ENCODE assay signal across 33 cellular contexts in genomic region chrX:70046978-70047377, GRCh38. TPM values are rescaled to one million over a fixed set of nuclear protein-coding genes. Genes with fewer than 3 reads are reported as not detected.
A peak's percentile ranks its signal among the peaks of the same experiment; 100 is the strongest.
DNase-seq lines count a peak whose midpoint lies in the region; ATAC-seq, FAIRE-seq and TF ChIP-seq lines count a peak whose summit lies in the region.
"Had no signal": no experiment of that assay in that cellular context is flagged by ENCODE, and none has a peak within 500 bp of the region (broad histone marks: within the 10 kb centered on the region; RNA-seq: fewer than 3 reads in every experiment).

No MANE protein-coding gene starts in this region.

- H2AFZ ChIP-seq in K562 (ENCODE audit: low read depth, low read length), result no peak overlapping the region

- no peaks in the 10 kb centered on the region for H3K9me1 ChIP-seq in K562 (ENCODE audit: control insufficient read depth, insufficient read depth, low read length)

- peaks cover 18% of the 10 kb centered on the region for H3K4me1 Mint-ChIP-seq in MCF 10A (ENCODE audit: insufficient read depth, unreplicated experiment)
- H3K4me1 Mint-ChIP-seq: activated CD8-positive, alpha-beta memory T cell treated with anti-CD3 and anti-CD28 coated beads, Interleukin-2, amount 10 ng/mL, durations not matched to agents 7 days and 5 days; activated T-helper 17 cell treated with anti-CD3 and anti-CD28 coated beads, Interleukin-2, amount 50 U/mL, for 72 hours; brain; immature natural killer cell; stimulated activated naive B cell treated with anti-CD40 and anti-IgM and Interleukin-4, amounts not matched to agents 10 μg/mL and 1 μg/mL and 100 μg/mL, for 72 hours; T-cell had no signal

- no peaks in the 10 kb centered on the region for H3K36me3 ChIP-seq in breast epithelium
- no peaks in the 10 kb centered on the region for H3K36me3 ChIP-seq in K562 (ENCODE audit: control insufficient read depth, insufficient read depth, low read length)
- no peaks in the 10 kb centered on the region for H3K36me3 ChIP-seq in tibial artery
- H3K36me3 ChIP-seq: esophagus muscularis mucosa, neutrophil, thyroid gland had no signal

- no peak overlapping the region for H3K4me2 ChIP-seq in K562 (ENCODE audit: insufficient read depth, low read length)
- H3K4me2 ChIP-seq: KMS-11 had no signal

- POLR2A ChIA-PET in MCF 10A (lab: Yijun Ruan, JAX), result interaction anchor here (1.5 kb wide), 1 partner anchor 27 kb away, joined by 3 read pairs; no protein-coding TSS in a partner anchor
- POLR2A ChIA-PET in K562 (lab: Yijun Ruan, JAX), result no interaction called here

- in situ Hi-C loops in K562 (cut with MboI), result loop anchor here (25.0 kb wide), 1 partner anchor 510 kb away; no protein-coding TSS in a partner anchor

- no peaks in the 10 kb centered on the region for H3K36me3 Mint-ChIP-seq in MCF 10A (ENCODE audit: insufficient read depth, unreplicated experiment)
- H3K36me3 Mint-ChIP-seq: activated CD8-positive, alpha-beta memory T cell treated with anti-CD3 and anti-CD28 coated beads, Interleukin-2, amount 10 ng/mL, durations not matched to agents 7 days and 5 days; brain; immature natural killer cell; stimulated activated naive B cell treated with anti-CD40 and anti-IgM and Interleukin-4, amounts not matched to agents 10 μg/mL and 1 μg/mL and 100 μg/mL, for 72 hours; T-cell had no signal

- H3K27me3 ChIP-seq in breast epithelium (peaks cover 0 to 47% of the 10 kb centered on the region in 2 donors), K562 (ENCODE audit: control insufficient read depth in 2 of 2, insufficient read depth in 2 of 2, low read length in 2 of 2) (peaks cover 0 to 8% of the 10 kb centered on the region in 2 experiments; a peak in 2 of 5 replicates), tibial artery (no peaks in the 10 kb centered on the region)
- H3K27me3 ChIP-seq: neutrophil, thyroid gland had no signal

- FAIRE-seq in K562 (lab: Jason Lieb, UNC), result no peak
- FAIRE-seq: GM12878 had no signal

- peak; percentile 48 for DNase-seq in MCF 10A (ENCODE audit: unreplicated experiment)
- DNase-seq in breast epithelium (ENCODE audit: low spot score in 2 of 2), result no peak
- DNase-seq in K562 (ENCODE audit: extremely low read depth in 1 of 4, low spot score in 3 of 4), result no peak
- DNase-seq in fibroblast of mammary gland (ENCODE audit: low read depth), result peak; percentile 20
- DNase-seq in HK-2 (ENCODE audit: unreplicated experiment), result no peak
- DNase-seq in tibial artery, result no peak
- DNase-seq in ecto neural progenitor cell (ENCODE audit: low spot score), result no peak
- DNase-seq: activated CD4-positive, alpha-beta T cell treated with anti-CD3 and anti-CD28 coated beads for 48 hours; activated CD8-positive, alpha-beta memory T cell treated with anti-CD3 and anti-CD28 coated beads, Interleukin-2, amount 10 ng/mL, durations not matched to agents 7 days and 5 days; C1 segment of cervical spinal cord; GF-D8; H7; head of caudate nucleus; immature natural killer cell; NCI-H1048; NCI-H2029 treated with DMSO at 0.1 percent for 48 hours; NCI-H446 treated with DMSO at 0.1 percent for 48 hours; NK-92 treated with Interleukin-12 subunit alpha and Interleukin-12 subunit beta, amount 100 ng/mL, for 24 hours; retina; stimulated activated naive B cell treated with anti-CD40 and anti-IgM and Interleukin-4, amounts not matched to agents 10 μg/mL and 1 μg/mL and 100 μg/mL, for 72 hours; T-cell; thyroid gland had no signal

- no peak for TF ChIP-seq POLR2A in breast epithelium (IDR thresholded peaks at IDR 0.05)
- no peak for TF ChIP-seq POLR2A in K562 (conservative IDR thresholded peaks at IDR 0.05)

- no peak for TF ChIP-seq RAD21 in K562 (CRISPR knock-in tag; conservative IDR thresholded peaks at IDR 0.05 in 1 of 2, IDR thresholded peaks at IDR 0.05 in 1 of 2)

- H3K4me3 Mint-ChIP-seq in MCF 10A (ENCODE audit: unreplicated experiment), result no peak overlapping the region
- H3K4me3 Mint-ChIP-seq: activated CD8-positive, alpha-beta memory T cell treated with anti-CD3 and anti-CD28 coated beads, Interleukin-2, amount 10 ng/mL, durations not matched to agents 7 days and 5 days; activated T-helper 17 cell treated with anti-CD3 and anti-CD28 coated beads, Interleukin-2, amount 50 U/mL, for 72 hours; brain; dendritic cell treated with granulocyte-macrophage colony-stimulating factor and Interleukin-4, amounts not matched to agents 40 ng/mL and 50 ng/mL, for 4 days; immature natural killer cell; stimulated activated naive B cell treated with anti-CD40 and anti-IgM and Interleukin-4, amounts not matched to agents 10 μg/mL and 1 μg/mL and 100 μg/mL, for 72 hours; T-cell had no signal

- H3K4me3 ChIP-seq in breast epithelium (no peak overlapping the region), K562 (no peak overlapping the region), fibroblast of mammary gland (ENCODE audit: control insufficient read depth, low read depth, low read length) (no peak overlapping the region), tibial artery (no peak overlapping the region)
- H3K4me3 ChIP-seq: esophagus muscularis mucosa, GM12878, thyroid gland had no signal

- peaks cover 8% of the 10 kb centered on the region for H3K9me3 Mint-ChIP-seq in MCF 10A (ENCODE audit: unreplicated experiment)
- H3K9me3 Mint-ChIP-seq: activated T-helper 17 cell treated with anti-CD3 and anti-CD28 coated beads, Interleukin-2, amount 50 U/mL, for 72 hours; dendritic cell treated with granulocyte-macrophage colony-stimulating factor and Interleukin-4, amounts not matched to agents 40 ng/mL and 50 ng/mL, for 4 days; immature natural killer cell; stimulated activated naive B cell treated with anti-CD40 and anti-IgM and Interleukin-4, amounts not matched to agents 10 μg/mL and 1 μg/mL and 100 μg/mL, for 72 hours; T-cell had no signal

- TF ChIP-seq CTCF in MCF 10A (IDR thresholded peaks at IDR 0.05; ENCODE audit: unreplicated experiment) (no peak), breast epithelium (IDR thresholded peaks at IDR 0.05) (no peak), K562 (IDR thresholded peaks at IDR 0.05 in 2 of 3, conservative IDR thresholded peaks at IDR 0.05 in 1 of 3; ENCODE audit: insufficient read depth in 2 of 3, low read depth in 1 of 3, low read length in 3 of 3) (no peak), fibroblast of mammary gland (conservative IDR thresholded peaks at IDR 0.05; ENCODE audit: control insufficient read depth, insufficient read depth, low read depth, low read length) (no peak), tibial artery (IDR thresholded peaks at IDR 0.05) (no peak)

- CTCF ChIA-PET in MCF 10A (lab: Yijun Ruan, JAX), result interaction anchor here (1.1 kb wide), 1 partner anchor 49 kb away, joined by 3 read pairs; no protein-coding TSS in a partner anchor
- CTCF ChIA-PET in K562 (lab: Yijun Ruan, JAX; ENCODE audit: low intra/inter-chr PET ratio), result no interaction called here

- ATAC-seq in K562, result no peak
- ATAC-seq in HG03460 (IDR thresholded peaks at IDR 0.05; ENCODE audit: unreplicated experiment), result no peak
- ATAC-seq: activated CD8-positive, alpha-beta memory T cell treated with anti-CD3 and anti-CD28 coated beads, Interleukin-2, amount 10 ng/mL, durations not matched to agents 7 days and 5 days; activated T-helper 17 cell treated with anti-CD3 and anti-CD28 coated beads, Interleukin-2, amount 50 U/mL, for 72 hours; GM12878; stimulated activated naive B cell treated with anti-CD40 and anti-IgM and Interleukin-4, amounts not matched to agents 10 μg/mL and 1 μg/mL and 100 μg/mL, for 72 hours; T-cell had no signal

- intact Hi-C loops in MCF 10A (cut with micrococcal nuclease) (no loop called here), breast epithelium (cut with DNase I; ENCODE audit: low total_unique reads) (no loop called here), K562 (cut with micrococcal nuclease) (no loop called here), tibial artery (cut with DNase I; ENCODE audit: low total_unique reads) (no loop called here)

- H3K79me2 ChIP-seq in K562 (ENCODE audit: control insufficient read depth, insufficient read depth, low read length), result no peaks in the 10 kb centered on the region

- TF ChIP-seq EP300 in K562 (IDR thresholded peaks at IDR 0.05; ENCODE audit: low read length), result no peak

- H3K27me3 Mint-ChIP-seq in MCF 10A (ENCODE audit: insufficient read depth, unreplicated experiment), result peaks cover 49% of the 10 kb centered on the region
- H3K27me3 Mint-ChIP-seq: activated T-helper 17 cell treated with anti-CD3 and anti-CD28 coated beads, Interleukin-2, amount 50 U/mL, for 72 hours; brain; dendritic cell treated with granulocyte-macrophage colony-stimulating factor and Interleukin-4, amounts not matched to agents 40 ng/mL and 50 ng/mL, for 4 days had no signal

- H3K4me1 ChIP-seq in breast epithelium (no peaks in the 10 kb centered on the region), K562 (replicated peaks in 1 of 2; ENCODE audit: control insufficient read depth in 2 of 2, insufficient read depth in 2 of 2, low read length in 2 of 2) (no peaks in the 10 kb centered on the region; a peak in 1 of 5 replicates), tibial artery (no peaks in the 10 kb centered on the region)
- H3K4me1 ChIP-seq: esophagus muscularis mucosa, thyroid gland had no signal

- H3K9ac ChIP-seq in K562 (ENCODE audit: insufficient read depth in 1 of 2, low read depth in 2 of 2, low read length in 2 of 2), result no peak overlapping the region
- H3K9ac ChIP-seq: KMS-11 had no signal

- no peaks in the 10 kb centered on the region for H4K20me1 ChIP-seq in K562 (replicated peaks; ENCODE audit: control insufficient read depth, insufficient read depth, low read length)

- H3K27ac Mint-ChIP-seq in MCF 10A (ENCODE audit: low read depth, unreplicated experiment), result no peak overlapping the region
- H3K27ac Mint-ChIP-seq: activated CD8-positive, alpha-beta memory T cell treated with anti-CD3 and anti-CD28 coated beads, Interleukin-2, amount 10 ng/mL, durations not matched to agents 7 days and 5 days; activated T-helper 17 cell treated with anti-CD3 and anti-CD28 coated beads, Interleukin-2, amount 50 U/mL, for 72 hours; brain; dendritic cell treated with granulocyte-macrophage colony-stimulating factor and Interleukin-4, amounts not matched to agents 40 ng/mL and 50 ng/mL, for 4 days; immature natural killer cell; stimulated activated naive B cell treated with anti-CD40 and anti-IgM and Interleukin-4, amounts not matched to agents 10 μg/mL and 1 μg/mL and 100 μg/mL, for 72 hours; T-cell had no signal

- H3K9me3 ChIP-seq in breast epithelium, result no peaks in the 10 kb centered on the region
- H3K9me3 ChIP-seq in K562 (replicated peaks; ENCODE audit: control insufficient read depth, insufficient read depth, low read depth, low read length), result no peaks in the 10 kb centered on the region
- peaks cover 0 to 4% (median 0%) of the 10 kb centered on the region in 3 donors for H3K9me3 ChIP-seq in tibial artery
- H3K9me3 ChIP-seq: esophagus muscularis mucosa, neutrophil, thyroid gland had no signal

- H3K27ac ChIP-seq in breast epithelium (no peak overlapping the region), K562 (ENCODE audit: extremely low read depth, low read depth, low read length) (no peak overlapping the region), tibial artery (no peak overlapping the region)
- H3K27ac ChIP-seq: 22Rv1, esophagus muscularis mucosa, KMS-11, neutrophil, thyroid gland had no signal

- BruUV-seq in MCF 10A (replicated peaks; lab: Mats Ljungman, UMichigan) (no TSS peak), K562 (replicated peaks; lab: Mats Ljungman, UMichigan) (no TSS peak)

RNA-seq across cellular contexts. Expression of gene AWAT2, which starts 2.8 kb away (rescaled TPM):
- total RNA-seq in MCF 10A (2022), result 0.14 TPM in 1 of 2 replicates, not detected in the other
- not detected for total RNA-seq in breast epithelium
- total RNA-seq in K562 (2011; cell fraction: chromatin; rRNA removed; ENCODE audit: low replicate concordance), result not detected in 2 replicates
- not detected in 2 replicates for total RNA-seq in K562 (2011; cell fraction: nucleolus; rRNA removed)
- total RNA-seq in K562 (2011; cell fraction: nucleoplasm; rRNA removed), result not detected in 2 replicates
- not detected in 2 replicates for total RNA-seq in K562 (2014; rRNA removed)
- not detected in 2 replicates for total RNA-seq in K562 (2014; rRNA removed; fragmentation: Illumina TruSeq; extraction: Trizol)
- total RNA-seq in K562 (2015; rRNA removed; fragmentation: Illumina TruSeq; extraction: Trizol), result not detected in 2 replicates
- total RNA-seq in K562 (2021), result not detected in 2 replicates
- not detected in 2 replicates for polyA plus RNA-seq in K562 (2011; rRNA removed)
- polyA plus RNA-seq in K562 (2011; cell fraction: cytosol; rRNA removed), result not detected in 2 replicates
- polyA plus RNA-seq in K562 (2011; cell fraction: nucleus; rRNA removed), result not detected in 2 replicates
- polyA plus RNA-seq in K562 (2012), result not detected in 2 replicates
- polyA plus RNA-seq in K562 (2014; fragmentation: Illumina TruSeq; extraction: Trizol), result not detected in 2 replicates
- polyA plus RNA-seq in K562 (2014; fragmentation: Nextera tagmentation; extraction: Ambion mirVana), result not detected
- polyA plus RNA-seq in K562 (2014; rRNA removed), result not detected in 2 replicates
- polyA minus RNA-seq in K562 (2011; rRNA and poly(A)+ RNA removed), result not detected in 2 replicates
- polyA minus RNA-seq in K562 (2011; cell fraction: cytosol; rRNA and poly(A)+ RNA removed), result not detected in 2 replicates
- polyA minus RNA-seq in K562 (2011; cell fraction: nucleus; rRNA and poly(A)+ RNA removed), result not detected in 2 replicates
- total RNA-seq: activated CD8-positive, alpha-beta memory T cell treated with anti-CD3 and anti-CD28 coated beads, Interleukin-2, amount 10 ng/mL, durations not matched to agents 7 days and 5 days; activated T-helper 17 cell treated with anti-CD3 and anti-CD28 coated beads, Interleukin-2, amount 50 U/mL, for 72 hours; esophagus muscularis mucosa; GM12878; H7; liver; RPMI7951; T-cell; thyroid gland had no signal
- polyA plus RNA-seq: GM12878, immature natural killer cell, liver had no signal

RNA-seq across cellular contexts. Expression of gene OTUD6A, which starts 15.3 kb away (rescaled TPM):
- total RNA-seq in MCF 10A (2022) (not detected in 2 replicates), breast epithelium (not detected), K562 (2014; rRNA removed) (0.12 TPM in 1 of 2 replicates, not detected in the other), K562 (2014; rRNA removed; fragmentation: Illumina TruSeq; extraction: Trizol) (not detected in 2 replicates), K562 (2015; rRNA removed; fragmentation: Illumina TruSeq; extraction: Trizol) (not detected in 2 replicates), K562 (2021) (not detected in 2 replicates)
- not detected in 2 replicates for total RNA-seq in K562 (2011; cell fraction: chromatin; rRNA removed; ENCODE audit: low replicate concordance)
- not detected in 2 replicates for total RNA-seq in K562 (2011; cell fraction: nucleolus; rRNA removed)
- not detected in 2 replicates for total RNA-seq in K562 (2011; cell fraction: nucleoplasm; rRNA removed)
- polyA plus RNA-seq in K562 (2011; rRNA removed) (not detected in 2 replicates), K562 (2014; fragmentation: Illumina TruSeq; extraction: Trizol) (not detected in 2 replicates), K562 (2014; fragmentation: Nextera tagmentation; extraction: Ambion mirVana) (not detected), K562 (2014; rRNA removed) (not detected in 2 replicates)
- not detected in 2 replicates for polyA plus RNA-seq in K562 (2011; cell fraction: cytosol; rRNA removed)
- not detected in 2 replicates for polyA plus RNA-seq in K562 (2011; cell fraction: nucleus; rRNA removed)
- polyA plus RNA-seq in K562 (2012), result 0.08 and 0.37 TPM in 2 replicates
- polyA minus RNA-seq in K562 (2011; rRNA and poly(A)+ RNA removed), result not detected in 2 replicates
- polyA minus RNA-seq in K562 (2011; cell fraction: cytosol; rRNA and poly(A)+ RNA removed), result not detected in 2 replicates
- not detected in 2 replicates for polyA minus RNA-seq in K562 (2011; cell fraction: nucleus; rRNA and poly(A)+ RNA removed)
- total RNA-seq: activated CD8-positive, alpha-beta memory T cell treated with anti-CD3 and anti-CD28 coated beads, Interleukin-2, amount 10 ng/mL, durations not matched to agents 7 days and 5 days; activated T-helper 17 cell treated with anti-CD3 and anti-CD28 coated beads, Interleukin-2, amount 50 U/mL, for 72 hours; esophagus muscularis mucosa; GM12878; H7; liver; RPMI7951; T-cell; thyroid gland had no signal
- polyA plus RNA-seq: GM12878, immature natural killer cell, liver had no signal

Comparison
In these comparisons a context has a peak if more than half of its experiments do, and no peak if none do; other contexts are left out.
1. DNase-seq: peak in MCF 10A (single experiment) and fibroblast of mammary gland (single experiment); none in breast epithelium (0 of 2), K562 (0 of 4), HK-2 (single experiment), tibial artery (0 of 2) and ecto neural progenitor cell (single experiment).